Comparison of ENCODE assay signal across 18 cellular contexts in genomic region chr1:203681739-203682138, GRCh38. TPM values are rescaled to one million over a fixed set of nuclear protein-coding genes. Genes with fewer than 3 reads are reported as not detected.
A peak's percentile ranks its signal among the peaks of the same experiment; 100 is the strongest.
DNase-seq lines count a peak whose midpoint lies in the region; ATAC-seq and TF ChIP-seq lines count a peak whose summit lies in the region.
"Had no signal": no experiment of that assay in that cellular context is flagged by ENCODE, and none has a peak within 500 bp of the region (broad histone marks: within the 10 kb centered on the region; RNA-seq: fewer than 3 reads in every experiment).

No MANE protein-coding gene starts in this region.

- ATAC-seq in activated T-cell treated with anti-CD3 and anti-CD28 coated beads, Interleukin-2, amount 50 U/mL, for 4 hours = no peak
- ATAC-seq in HG03342 (IDR thresholded peaks at IDR 0.05; ENCODE audit: unreplicated experiment) (no peak), GM21390 (IDR thresholded peaks at IDR 0.05; ENCODE audit: unreplicated experiment) (no peak)
- ATAC-seq: body of pancreas had no signal

- intact Hi-C loops in activated CD4-positive, alpha-beta memory T cell treated with anti-CD3 and anti-CD28 coated beads for 36 hours (cut with micrococcal nuclease) = loop anchor here (1.0 to 5.0 kb wide), 3 partner anchors 7 to 86 kb away; partner anchors contain the start of gene LAX1
- intact Hi-C loops in transverse colon (cut with DNase I; ENCODE audit: low total_unique reads) = no loop called here

- no peak for DNase-seq in activated T-cell treated with anti-CD3 and anti-CD28 coated beads, Interleukin-2, amount 50 U/mL, for 4 hours
- DNase-seq in activated T-cell treated with anti-CD3 and anti-CD28 coated beads for 4 hours (no peak), immature natural killer cell (no peak), transverse colon (no peak), hepatic stellate cell (ENCODE audit: low spot score) (no peak)
- no peak for DNase-seq in activated CD4-positive, alpha-beta memory T cell treated with anti-CD3 and anti-CD28 coated beads for 36 hours
- DNase-seq: ACHN, activated gamma-delta T cell treated with Interleukin-2 at 50 U/mL for 16 hours, body of pancreas, COR-L47, cortex of kidney, KG1, lower lobe of right lung had no signal

- peak overlapping the region; percentile 32 to 61 (median 54) for H3K27ac ChIP-seq in transverse colon
- H3K27ac ChIP-seq: body of pancreas, lower lobe of right lung, RWPE1 had no signal

- H3K4me1 ChIP-seq in transverse colon = peaks cover 5 to 38% (median 22%) of the 10 kb centered on the region in 4 donors

- no peak for TF ChIP-seq EP300 in transverse colon (IDR thresholded peaks at IDR 0.05; ENCODE audit: low read depth)

- peaks cover 21% of the 10 kb centered on the region for H3K36me3 Mint-ChIP-seq in activated T-cell treated with anti-CD3 and anti-CD28 coated beads, Interleukin-2, amount 50 U/mL, for 4 hours (ENCODE audit: insufficient read depth)
- H3K36me3 Mint-ChIP-seq in activated CD4-positive, alpha-beta memory T cell treated with anti-CD3 and anti-CD28 coated beads for 36 hours = peaks cover 21% of the 10 kb centered on the region
- peaks cover 8 to 41% (median 15%) of the 10 kb centered on the region in 3 donors for H3K36me3 Mint-ChIP-seq in immature natural killer cell

- no peaks in the 10 kb centered on the region for H3K9me3 ChIP-seq in transverse colon
- H3K9me3 ChIP-seq: body of pancreas, lower lobe of right lung had no signal

- H3K9me3 Mint-ChIP-seq in activated T-cell treated with anti-CD3 and anti-CD28 coated beads, Interleukin-2, amount 50 U/mL, for 4 hours = no peaks in the 10 kb centered on the region
- H3K9me3 Mint-ChIP-seq in activated CD4-positive, alpha-beta memory T cell treated with anti-CD3 and anti-CD28 coated beads for 36 hours = no peaks in the 10 kb centered on the region
- H3K9me3 Mint-ChIP-seq in immature natural killer cell = no peaks in the 10 kb centered on the region

- no peak for TF ChIP-seq POLR2A in transverse colon (IDR thresholded peaks at IDR 0.05)

- POLR2A ChIA-PET in activated CD4-positive, alpha-beta memory T cell treated with anti-CD3 and anti-CD28 coated beads for 36 hours (lab: Charles Lee) = interaction anchor here (1.2 to 2.4 kb wide), 10 partner anchors 8 to 90 kb away, joined by 3 to 16 read pairs (median 8); partner anchors contain the start of genes ATP2B4 and LAX1

- no peaks in the 10 kb centered on the region for H3K27me3 ChIP-seq in transverse colon
- H3K27me3 ChIP-seq: body of pancreas had no signal

- H3K27me3 Mint-ChIP-seq in activated T-cell treated with anti-CD3 and anti-CD28 coated beads, Interleukin-2, amount 50 U/mL, for 4 hours (ENCODE audit: low read depth) = no peaks in the 10 kb centered on the region
- H3K27me3 Mint-ChIP-seq in activated CD4-positive, alpha-beta memory T cell treated with anti-CD3 and anti-CD28 coated beads for 36 hours = no peaks in the 10 kb centered on the region
- H3K27me3 Mint-ChIP-seq in immature natural killer cell (ENCODE audit: low read depth in 3 of 3) = peaks cover 2 to 7% (median 4%) of the 10 kb centered on the region in 3 donors
- H3K27me3 Mint-ChIP-seq: progenitor cell of endocrine pancreas had no signal

- peak overlapping the region; percentile 29 for H3K4me3 Mint-ChIP-seq in activated T-cell treated with anti-CD3 and anti-CD28 coated beads, Interleukin-2, amount 50 U/mL, for 4 hours
- peak overlapping the region; percentile 24 for H3K4me3 Mint-ChIP-seq in activated CD4-positive, alpha-beta memory T cell treated with anti-CD3 and anti-CD28 coated beads for 36 hours
- H3K4me3 Mint-ChIP-seq in immature natural killer cell = peak overlapping the region in 1 of 5 donors; percentile 10

- H3K36me3 ChIP-seq in transverse colon = peaks cover 0 to 8% (median 3%) of the 10 kb centered on the region in 4 donors

- peaks cover 52% of the 10 kb centered on the region for H3K4me1 Mint-ChIP-seq in activated T-cell treated with anti-CD3 and anti-CD28 coated beads, Interleukin-2, amount 50 U/mL, for 4 hours (ENCODE audit: low read depth)
- peaks cover 53% of the 10 kb centered on the region for H3K4me1 Mint-ChIP-seq in activated CD4-positive, alpha-beta memory T cell treated with anti-CD3 and anti-CD28 coated beads for 36 hours (ENCODE audit: low read depth)
- peaks cover 76 to 78% of the 10 kb centered on the region in 2 donors for H3K4me1 Mint-ChIP-seq in immature natural killer cell

- CTCF ChIA-PET in activated CD4-positive, alpha-beta memory T cell treated with anti-CD3 and anti-CD28 coated beads for 36 hours (lab: Charles Lee) = interaction anchor here (0.8 to 5.1 kb wide), 12 partner anchors 8 to 177 kb away, joined by 3 to 34 read pairs (median 6); partner anchors contain the start of gene ATP2B4

- WGBS in transverse colon (ENCODE audit: low coverage in 1 of 2), 2 donors = 88 to 94% methylated on average over 5 to 6 of the region's 6 CpGs

- in situ Hi-C loops in transverse colon (cut with MboI; ENCODE audit: low pct_ligation_motif_present in 1 of 4, low pct_unique_long_range_greater_than_20kb in 1 of 4, low sequenced_read_pairs in 3 of 4) = no loop called here

- H3K27ac Mint-ChIP-seq in activated CD4-positive, alpha-beta memory T cell treated with anti-CD3 and anti-CD28 coated beads for 36 hours = peak overlapping the region; percentile 89
- peak overlapping the region; percentile 91 to 96 (median 92) for H3K27ac Mint-ChIP-seq in immature natural killer cell
- H3K27ac Mint-ChIP-seq: progenitor cell of endocrine pancreas had no signal

- H3K4me3 ChIP-seq in transverse colon = no peak overlapping the region
- H3K4me3 ChIP-seq: body of pancreas, lower lobe of right lung, smooth muscle cell had no signal

- no peak for TF ChIP-seq CTCF in transverse colon (IDR thresholded peaks at IDR 0.05)

RNA-seq across cellular contexts. Expression of gene ATP2B4, which starts 55.1 kb away (rescaled TPM):
- total RNA-seq in activated T-cell treated with anti-CD3 and anti-CD28 coated beads, Interleukin-2, amount 50 U/mL, for 4 hours = 10 to 100 TPM in 2 of 3 donors, 1 to 10 TPM in 1; 6.1 to 17.0 (median 12.1) TPM
- 10 to 100 TPM; 48.1 to 52.7 TPM for total RNA-seq in activated CD4-positive, alpha-beta memory T cell treated with anti-CD3 and anti-CD28 coated beads for 36 hours
- polyA plus RNA-seq in immature natural killer cell = 10 to 100 TPM; 24.5 to 63.1 (median 36.8) TPM
- total RNA-seq in transverse colon = 100 to 1,000 TPM in 1 of 4 donors, 10 to 100 TPM in 3; 58.4 to 146 (median 79.6) TPM
